3 cellular contexts compared by ENCODE assay signal in the genomic region with DNA sequence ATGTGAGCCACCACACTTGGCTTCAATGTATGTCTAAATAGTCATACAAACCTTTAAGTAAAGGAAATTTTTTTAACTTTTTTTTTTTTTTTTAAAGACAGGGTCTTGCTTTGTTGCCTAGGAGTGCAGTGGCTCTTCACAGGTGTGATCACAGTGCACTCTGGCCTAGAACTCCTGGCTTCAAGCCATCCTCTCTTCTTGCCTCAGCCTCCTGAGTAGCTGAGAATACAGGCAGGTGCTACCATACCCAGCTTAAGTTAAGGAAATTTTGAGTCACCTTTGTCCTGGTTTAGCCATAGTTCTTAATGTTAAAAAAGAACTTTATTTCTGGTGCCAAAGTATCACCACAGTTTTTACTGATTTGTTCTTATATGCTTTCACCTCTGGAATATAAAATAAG.
DNase-seq lines count a peak whose midpoint lies in the region; ATAC-seq, FAIRE-seq and TF ChIP-seq lines count a peak whose summit lies in the region.
"Not testable (repeated sequence)": the region's sequence is repeated elsewhere in the genome, so short reads cannot be mapped to it uniquely, and the experiment has no call there.

No MANE protein-coding gene starts in this region.

- H3K36me3 ChIP-seq in body of pancreas (replicated peaks in 1 of 2; ENCODE audit: insufficient read depth in 1 of 2, low read depth in 2 of 2); pancreas; thyroid gland: not testable (repeated sequence)

- H3K27ac ChIP-seq in body of pancreas, pancreas, thyroid gland: not testable (repeated sequence)

- peak; percentile 22 to 73 (median 59) for DNase-seq in body of pancreas
- DNase-seq in pancreas = peak in 4 of 6 donors; percentile 35 to 60 (median 48)
- DNase-seq in thyroid gland = peak; percentile 31 to 34

- not testable (repeated sequence) for H3K9me3 ChIP-seq in body of pancreas, pancreas, thyroid gland

- not testable (repeated sequence) for H3K27me3 ChIP-seq in body of pancreas, pancreas, thyroid gland

- intact Hi-C loops in body of pancreas (cut with DNase I); pancreas (cut with DNase I); thyroid gland (cut with DNase I): not testable (repeated sequence)

- not testable (repeated sequence) for TF ChIP-seq POLR2A in body of pancreas (IDR thresholded peaks at IDR 0.05); thyroid gland (IDR thresholded peaks at IDR 0.05)

- not testable (repeated sequence) for H3K4me3 ChIP-seq in body of pancreas; pancreas; thyroid gland (replicated peaks in 1 of 3)

- not testable (repeated sequence) for H3K4me1 ChIP-seq in body of pancreas, pancreas, thyroid gland

- TF ChIP-seq CTCF in body of pancreas (IDR thresholded peaks at IDR 0.05); pancreas (IDR thresholded peaks at IDR 0.05); thyroid gland (IDR thresholded peaks at IDR 0.05): not testable (repeated sequence)

- FAIRE-seq in pancreas (lab: Jason Lieb, UNC) = not testable (repeated sequence)

- ATAC-seq in body of pancreas (peak; percentile 74), pancreas (peak; percentile 86 to 97 (median 94))
